Comparison of ENCODE assay signal across 1 cellular context in genomic region chr19:12670159-12670928, GRCh38.
TF ChIP-seq lines count a peak whose summit lies in the region.

No MANE protein-coding gene starts in this region.

TF ChIP-seq in endothelial cell of umbilical vein, 7 proteins besides CTCF, POLR2A, EP300 and RAD21:
- TF ChIP-seq MYC (IDR thresholded peaks at IDR 0.05; ENCODE audit: low read depth, low read length) (no peak), FOS (IDR thresholded peaks at IDR 0.05; ENCODE audit: borderline replicate concordance, insufficient read depth, low read length) (no peak), JUN (IDR thresholded peaks at IDR 0.05; ENCODE audit: borderline replicate concordance, insufficient read depth, insufficient read length, low read depth) (no peak), EZH2 (IDR thresholded peaks at IDR 0.05; ENCODE audit: borderline replicate concordance, low read depth, low read length, severe bottlenecking) (no peak), POLR2AphosphoS5 (IDR thresholded peaks at IDR 0.05; ENCODE audit: insufficient read depth, low read depth, low read length) (no peak), GATA2 (IDR thresholded peaks at IDR 0.05; ENCODE audit: insufficient read depth, insufficient read length, low read depth, low read length) (no peak), MAX (IDR thresholded peaks at IDR 0.05; ENCODE audit: insufficient read depth, insufficient read length) (no peak)
